Comparison of ENCODE assay signal across 26 cellular contexts in genomic region chr10:11045487-11045886, GRCh38. TPM values are rescaled to one million over a fixed set of nuclear protein-coding genes. Genes with fewer than 3 reads are reported as not detected.
DNase-seq lines count a peak whose midpoint lies in the region; ATAC-seq, FAIRE-seq and TF ChIP-seq lines count a peak whose summit lies in the region.
"Had no signal": no experiment of that assay in that cellular context is flagged by ENCODE, and none has a peak within 500 bp of the region (broad histone marks: within the 10 kb centered on the region; RNA-seq: fewer than 3 reads in every experiment).

No MANE protein-coding gene starts in this region.

- no peak overlapping the region for H3K9ac ChIP-seq in adipocyte (ENCODE audit: low read length)
- H3K9ac ChIP-seq: BLaER1 had no signal

- BruUV-seq in MCF 10A (replicated peaks; lab: Mats Ljungman, UMichigan) = no TSS peak

- no peaks in the 10 kb centered on the region for H3K27me3 Mint-ChIP-seq in MCF 10A (ENCODE audit: insufficient read depth, unreplicated experiment)
- H3K27me3 Mint-ChIP-seq: CD4-positive, alpha-beta T cell had no signal

- H3K4me3 ChIP-seq in breast epithelium (no peak overlapping the region), adipocyte (ENCODE audit: low read length) (peak overlapping the region; percentile 68), esophagus muscularis mucosa (peak overlapping the region in 2 of 4 donors; percentile 2 to 13), suprapubic skin (no peak overlapping the region), foreskin fibroblast (ENCODE audit: low read depth in 1 of 2, low read length in 2 of 2) (no peak overlapping the region)
- H3K4me3 ChIP-seq: BLaER1, GM12878, GM23338 had no signal

- H3K27ac Mint-ChIP-seq in MCF 10A (ENCODE audit: low read depth, unreplicated experiment) = no peak overlapping the region
- H3K27ac Mint-ChIP-seq: CD4-positive, alpha-beta T cell; GM23338 had no signal

- H3K27me3 ChIP-seq in breast epithelium (no peaks in the 10 kb centered on the region), adipocyte (replicated peaks; ENCODE audit: control insufficient read depth, insufficient read depth, low read length) (no peaks in the 10 kb centered on the region), esophagus muscularis mucosa (no peaks in the 10 kb centered on the region), suprapubic skin (no peaks in the 10 kb centered on the region)
- H3K27me3 ChIP-seq: BLaER1 had no signal

- POLR2A ChIA-PET in MCF 10A (lab: Yijun Ruan, JAX) = no interaction called here

- CTCF ChIA-PET in MCF 10A (lab: Yijun Ruan, JAX) = interaction anchor here (0.6 to 1.5 kb wide), 2 partner anchors 8 to 239 kb away, joined by 3 to 4 read pairs; no protein-coding TSS in a partner anchor

- DNase-seq in breast epithelium (ENCODE audit: low spot score in 2 of 2) (no peak), MCF 10A (ENCODE audit: unreplicated experiment) (no peak), adipocyte (ENCODE audit: low read depth) (no peak), esophagus muscularis mucosa (ENCODE audit: extremely low spot score) (no peak), suprapubic skin (ENCODE audit: low spot score in 2 of 2) (no peak), H54 (ENCODE audit: insufficient read length, low spot score) (no peak), foreskin fibroblast (no peak)
- DNase-seq: ACHN; CD4-positive, alpha-beta T cell; COR-L47; DMS 273 treated with DMSO at 0.1 percent for 48 hours; DND-41; HCEC 1CT; KG1; NCI-H1105 treated with DMSO at 0.1 percent for 48 hours; NCI-H2029 treated with DMSO at 0.1 percent for 48 hours; NCI-H226; NCI-H510A treated with DMSO at 0.1 percent for 48 hours; OCI-M1 had no signal

- H3K4me3 Mint-ChIP-seq in MCF 10A (ENCODE audit: unreplicated experiment) = no peak overlapping the region
- H3K4me3 Mint-ChIP-seq: CD4-positive, alpha-beta T cell; GM23338 had no signal

- H3K9me3 ChIP-seq in breast epithelium = no peaks in the 10 kb centered on the region
- H3K9me3 ChIP-seq in adipocyte (ENCODE audit: control insufficient read depth, low read length) = no peaks in the 10 kb centered on the region
- no peaks in the 10 kb centered on the region for H3K9me3 ChIP-seq in esophagus muscularis mucosa
- H3K9me3 ChIP-seq in suprapubic skin = no peaks in the 10 kb centered on the region
- H3K9me3 ChIP-seq: BLaER1 had no signal

- 88% methylated on average over 3 of the region's 3 CpGs for WGBS in esophagus muscularis mucosa
- WGBS in suprapubic skin = 100% methylated on average over 3 of the region's 3 CpGs

- TF ChIP-seq POLR2A in breast epithelium (IDR thresholded peaks at IDR 0.05) (no peak), esophagus muscularis mucosa (IDR thresholded peaks at IDR 0.05; ENCODE audit: low read depth) (no peak), suprapubic skin (IDR thresholded peaks at IDR 0.05) (no peak), H54 (IDR thresholded peaks at IDR 0.05; ENCODE audit: low read depth, low read length) (no peak)

- no peak for TF ChIP-seq CTCF in breast epithelium (IDR thresholded peaks at IDR 0.05)
- TF ChIP-seq CTCF in MCF 10A (IDR thresholded peaks at IDR 0.05; ENCODE audit: unreplicated experiment) = no peak
- no peak for TF ChIP-seq CTCF in esophagus muscularis mucosa (IDR thresholded peaks at IDR 0.05)
- no peak for TF ChIP-seq CTCF in suprapubic skin (IDR thresholded peaks at IDR 0.05)
- no peak for TF ChIP-seq CTCF in foreskin fibroblast (IDR thresholded peaks at IDR 0.05; ENCODE audit: low read depth, low read length)

- H3K36me3 ChIP-seq in breast epithelium = no peaks in the 10 kb centered on the region
- H3K36me3 ChIP-seq in adipocyte (ENCODE audit: control insufficient read depth, insufficient read depth, low read length, severe bottlenecking) = no peaks in the 10 kb centered on the region
- peaks cover 0 to 5% (median 0%) of the 10 kb centered on the region in 4 donors for H3K36me3 ChIP-seq in esophagus muscularis mucosa
- H3K36me3 ChIP-seq in suprapubic skin = no peaks in the 10 kb centered on the region
- H3K36me3 ChIP-seq: BLaER1 had no signal

- H3K4me1 ChIP-seq in breast epithelium = no peaks in the 10 kb centered on the region
- peaks cover 50% of the 10 kb centered on the region for H3K4me1 ChIP-seq in adipocyte (ENCODE audit: control insufficient read depth, insufficient read depth, low read length)
- peaks cover 53 to 79% (median 56%) of the 10 kb centered on the region in 4 donors for H3K4me1 ChIP-seq in esophagus muscularis mucosa
- peaks cover 33% of the 10 kb centered on the region for H3K4me1 ChIP-seq in suprapubic skin
- H3K4me1 ChIP-seq: BLaER1 had no signal

- no peak for ATAC-seq in HG02798 (IDR thresholded peaks at IDR 0.05; ENCODE audit: poor library complexity, unreplicated experiment)
- ATAC-seq: GM12878, GM23338 had no signal

- TF ChIP-seq EP300 in esophagus muscularis mucosa (IDR thresholded peaks at IDR 0.05) (no peak), suprapubic skin (IDR thresholded peaks at IDR 0.05) (no peak)

- H3K27ac ChIP-seq in breast epithelium (peak overlapping the region; percentile 41 to 83), esophagus muscularis mucosa (replicated peaks in 1 of 4) (peak overlapping the region; percentile 46 to 76 (median 59)), suprapubic skin (peak overlapping the region; percentile 79)
- H3K27ac ChIP-seq: 22Rv1, BLaER1 had no signal

- peaks cover 9% of the 10 kb centered on the region for H3K9me3 Mint-ChIP-seq in MCF 10A (ENCODE audit: unreplicated experiment)
- H3K9me3 Mint-ChIP-seq: CD4-positive, alpha-beta T cell; GM23338 had no signal

- peaks cover 6% of the 10 kb centered on the region for H3K4me1 Mint-ChIP-seq in MCF 10A (ENCODE audit: insufficient read depth, unreplicated experiment)

- FAIRE-seq in H54 (lab: Jason Lieb, UNC) = no peak
- FAIRE-seq: GM12878, HTR-8/SVneo, RCC 7860 had no signal

- intact Hi-C loops in breast epithelium (cut with DNase I; ENCODE audit: low total_unique reads) (no loop called here), MCF 10A (cut with micrococcal nuclease) (no loop called here), esophagus muscularis mucosa (cut with DNase I) (loop anchor here (10.0 kb wide), 2 partner anchors 119 to 219 kb away; no protein-coding TSS in a partner anchor)

- H3K36me3 Mint-ChIP-seq in MCF 10A (ENCODE audit: insufficient read depth, unreplicated experiment) = no peaks in the 10 kb centered on the region

RNA-seq across cellular contexts. Expression of gene CELF2, which starts 27.8 kb away (rescaled TPM):
- total RNA-seq in breast epithelium (100 to 1,000 TPM in 1 of 3 donors, 10 to 100 TPM in 2; 40.0 to 178 (median 45.6) TPM), MCF 10A (2022) (0.07 TPM in 1 of 2 replicates, not detected in the other), esophagus muscularis mucosa (100 to 1,000 TPM in 3 of 4 donors, 10 to 100 TPM in 1; 81.8 to 128 (median 104) TPM), suprapubic skin (10 to 100 TPM in 3 of 4 donors, 1 to 10 TPM in 1; 8.7 to 28.6 (median 22.9) TPM)
